In genomic region chr12:93001407-93001806, GRCh38 we compare ENCODE assay signal across 13 cellular contexts.
A peak's percentile ranks its signal among the peaks of the same experiment; 100 is the strongest.
DNase-seq lines count a peak whose midpoint lies in the region; ATAC-seq lines count a peak whose summit lies in the region.
"Had no signal": no experiment of that assay in that cellular context is flagged by ENCODE, and none has a peak within 500 bp of the region (broad histone marks: within the 10 kb centered on the region; RNA-seq: fewer than 3 reads in every experiment).

No MANE protein-coding gene starts in this region.

- no peak overlapping the region for H3K4me3 Mint-ChIP-seq in activated T-cell treated with anti-CD3 and anti-CD28 coated beads, Interleukin-2, amount 50 U/mL, for 72 hours
- H3K4me3 Mint-ChIP-seq: B cell; CD8-positive, alpha-beta T cell; GM23338 had no signal

- H3K4me1 Mint-ChIP-seq in activated T-cell treated with anti-CD3 and anti-CD28 coated beads, Interleukin-2, amount 50 U/mL, for 72 hours (ENCODE audit: low read depth) = no peaks in the 10 kb centered on the region

- DNase-seq in activated T-cell treated with anti-CD3 and anti-CD28 coated beads, Interleukin-2, amount 50 U/mL, for 72 hours = no peak
- DNase-seq in activated T-cell treated with anti-CD3 and anti-CD28 coated beads, Interleukin-2, amount 50 U/mL, for 1 hour = no peak
- peak; percentile 40 for DNase-seq in dermis blood vessel endothelial cell
- peak; percentile 13 to 56 for DNase-seq in lung microvascular endothelial cell (ENCODE audit: low read depth in 2 of 2)
- DNase-seq in globus pallidus (ENCODE audit: low spot score) = no peak
- no peak for DNase-seq in NCI-H187 treated with DMSO at 0.1 percent for 48 hours (lab: John Stamatoyannopoulos, UW)
- DNase-seq: 8988T; CD8-positive, alpha-beta T cell; DMS 273 treated with DMSO at 0.1 percent for 48 hours; HCEC 1CT had no signal

- peak overlapping the region; percentile 25 for H3K27ac Mint-ChIP-seq in activated T-cell treated with anti-CD3 and anti-CD28 coated beads, Interleukin-2, amount 50 U/mL, for 72 hours
- H3K27ac Mint-ChIP-seq: B cell; CD8-positive, alpha-beta T cell; GM23338 had no signal

- peaks cover 0 to 2% of the 10 kb centered on the region in 2 donors for H3K36me3 Mint-ChIP-seq in activated T-cell treated with anti-CD3 and anti-CD28 coated beads, Interleukin-2, amount 50 U/mL, for 72 hours (ENCODE audit: insufficient read depth in 2 of 2)
- H3K36me3 Mint-ChIP-seq: CD8-positive, alpha-beta T cell had no signal

- peaks cover 9% of the 10 kb centered on the region for H3K27me3 Mint-ChIP-seq in activated T-cell treated with anti-CD3 and anti-CD28 coated beads, Interleukin-2, amount 50 U/mL, for 72 hours (ENCODE audit: low read depth)
- H3K27me3 Mint-ChIP-seq: B cell had no signal

- no peaks in the 10 kb centered on the region for H3K9me3 Mint-ChIP-seq in activated T-cell treated with anti-CD3 and anti-CD28 coated beads, Interleukin-2, amount 50 U/mL, for 72 hours
- H3K9me3 Mint-ChIP-seq: CD8-positive, alpha-beta T cell; GM23338 had no signal

- ATAC-seq in activated T-cell treated with anti-CD3 and anti-CD28 coated beads, Interleukin-2, amount 50 U/mL, for 72 hours (replicated peaks in 1 of 2) = no peak
- no peak for ATAC-seq in GM18870 (IDR thresholded peaks at IDR 0.05; ENCODE audit: unreplicated experiment)
- ATAC-seq: CD8-positive, alpha-beta T cell; GM23338 had no signal

Comparison
In these comparisons a context has a peak if more than half of its experiments do, and no peak if none do; other contexts are left out.
1. DNase-seq: peak in dermis blood vessel endothelial cell (single experiment) and lung microvascular endothelial cell (2 of 2); none in activated T-cell treated with anti-CD3 and anti-CD28 coated beads, Interleukin-2, amount 50 U/mL, for 72 hours (0 of 2), activated T-cell treated with anti-CD3 and anti-CD28 coated beads, Interleukin-2, amount 50 U/mL, for 1 hour (single experiment), globus pallidus (single experiment) and NCI-H187 treated with DMSO at 0.1 percent for 48 hours (single experiment).